ENCODE assay signal across 12 cellular contexts in genomic region chr7:137196665-137197064, GRCh38.
"Had no signal": no experiment of that assay in that cellular context is flagged by ENCODE, and none has a peak within 500 bp of the region (broad histone marks: within the 10 kb centered on the region; RNA-seq: fewer than 3 reads in every experiment).

No MANE protein-coding gene starts in this region.

- DNase-seq: activated CD4-positive, alpha-beta T cell treated with anti-CD3 and anti-CD28 coated beads for 1 hour; activated gamma-delta T cell; effector CD8-positive, alpha-beta T cell; foreskin fibroblast; mesenchymal stem cell; mucosa of descending colon; naive thymus-derived CD4-positive, alpha-beta T cell; stimulated activated CD4-positive, alpha-beta T cell treated with anti-CD3 and anti-CD28 coated beads, Interleukin-2, amount 100 ng/mL, for 24 hours; stimulated activated naive CD8-positive, alpha-beta T cell treated with anti-CD3 and anti-CD28 coated beads, Interleukin-15, amount 100 ng/mL, for 72 hours; T-helper 17 cell; WERI-Rb-1 had no signal

- H3K4me1 ChIP-seq: suprapubic skin had no signal

- H3K27me3 ChIP-seq: suprapubic skin had no signal

- H3K4me3 ChIP-seq: mucosa of descending colon, suprapubic skin had no signal

- H3K36me3 ChIP-seq: suprapubic skin, WERI-Rb-1 had no signal

- H3K27ac ChIP-seq: suprapubic skin, WERI-Rb-1 had no signal

- H3K9me3 ChIP-seq: mucosa of descending colon, suprapubic skin had no signal
